31 cellular contexts compared by ENCODE assay signal in genomic region chr1:193661385-193661784, GRCh38.
"Had no signal": no experiment of that assay in that cellular context is flagged by ENCODE, and none has a peak within 500 bp of the region (broad histone marks: within the 10 kb centered on the region; RNA-seq: fewer than 3 reads in every experiment).

No MANE protein-coding gene starts in this region.

- H3K36me3 ChIP-seq: adrenal gland, ascending aorta, cardiac muscle cell had no signal

- H3K4me1 ChIP-seq: adrenal gland had no signal

- ATAC-seq: activated CD8-positive, alpha-beta T cell treated with anti-CD3 and anti-CD28 coated beads for 36 hours; activated naive CD4-positive, alpha-beta T cell treated with anti-CD3 and anti-CD28 coated beads, Interleukin-2, amount 50 U/mL, for 72 hours; activated T-cell treated with anti-CD3 and anti-CD28 coated beads, Interleukin-2, amount 50 U/mL, for 4 hours; activated T-cell treated with anti-CD3 and anti-CD28 coated beads, Interleukin-2, amount 50 U/mL, for 72 hours; activated T-helper 17 cell treated with anti-CD3 and anti-CD28 coated beads, Interleukin-2, amount 50 U/mL, for 72 hours had no signal

- H3K27ac ChIP-seq: adrenal gland, ascending aorta, cardiac muscle cell, VCaP had no signal

- H3K9me3 ChIP-seq: adrenal gland, ascending aorta had no signal

- H3K27me3 ChIP-seq: adrenal gland, ascending aorta, cardiac muscle cell had no signal

- H3K4me3 ChIP-seq: adrenal gland, ascending aorta, cardiac muscle cell had no signal

- DNase-seq: activated B cell treated with CpG ODN at 0.5 μM for 24 hours; activated CD4-positive, alpha-beta memory T cell treated with anti-CD3 and anti-CD28 coated beads for 36 hours; activated CD4-positive, alpha-beta T cell treated with anti-CD3 and anti-CD28 coated beads for 4 hours; activated CD4-positive, alpha-beta T cell treated with anti-CD3 and anti-CD28 coated beads, Interleukin-2, amount 10 ng/mL, durations not matched to agents 24 days and 14 days; activated CD4-positive, alpha-beta T cell treated with anti-CD3 and anti-CD28 coated beads, Interleukin-2, amount 50 U/mL, for 1 hour; activated CD4-positive, alpha-beta T cell treated with anti-CD3 and anti-CD28 coated beads, Interleukin-2, amount 50 U/mL, for 4 hours; activated CD4-positive, CD25-positive, alpha-beta regulatory T cell treated with anti-CD3 and anti-CD28 coated beads, Interleukin-2, amount 50 U/mL, for 72 hours; activated CD8-positive, alpha-beta memory T cell treated with anti-CD3 and anti-CD28 coated beads, Interleukin-2, amount 50 U/mL, for 4 hours; activated CD8-positive, alpha-beta T cell treated with anti-CD3 and anti-CD28 coated beads for 36 hours; activated effector memory CD4-positive, alpha-beta T cell treated with anti-CD3 and anti-CD28 coated beads, Interleukin-2, amount 50 U/mL, for 16 hours; activated gamma-delta T cell treated with Interleukin-2 at 50 U/mL for 16 hours; activated naive CD4-positive, alpha-beta T cell; activated naive CD4-positive, alpha-beta T cell treated with anti-CD3 and anti-CD28 coated beads for 36 hours; activated naive CD4-positive, alpha-beta T cell treated with anti-CD3 and anti-CD28 coated beads, Interleukin-2, amount 50 U/mL, for 16 hours; activated naive CD8-positive, alpha-beta T cell treated with anti-CD3 and anti-CD28 coated beads for 36 hours; activated T-cell treated with anti-CD3 and anti-CD28 coated beads for 4 hours; activated T-cell treated with anti-CD3 and anti-CD28 coated beads, Interleukin-2, amount 50 U/mL, for 1 hour; activated T-cell treated with anti-CD3 and anti-CD28 coated beads, Interleukin-2, amount 50 U/mL, for 4 hours; activated T-cell treated with anti-CD3 and anti-CD28 coated beads, Interleukin-2, amount 50 U/mL, for 72 hours; adrenal gland; amniotic stem cell; caudate nucleus; cerebellar nuclear complex; T-helper 1 cell; T-helper 2 cell; T-helper 9 cell had no signal
